16 cellular contexts compared by ENCODE assay signal in genomic region chr9:97748525-97748924, GRCh38. TPM values are rescaled to one million over a fixed set of nuclear protein-coding genes. Genes with fewer than 3 reads are reported as not detected.
DNase-seq lines count a peak whose midpoint lies in the region; ATAC-seq, FAIRE-seq and TF ChIP-seq lines count a peak whose summit lies in the region.
"Had no signal": no experiment of that assay in that cellular context is flagged by ENCODE, and none has a peak within 500 bp of the region (broad histone marks: within the 10 kb centered on the region; RNA-seq: fewer than 3 reads in every experiment).

No MANE protein-coding gene starts in this region.

- H3K9me3 ChIP-seq in H1 (ENCODE audit: insufficient read depth in 2 of 2, low read depth in 1 of 2, low read length in 1 of 2) (0 out of 4 replicates have a peak, but pooled peaks cover 0 to under 1% of the 10 kb centered on the region in 2 experiments), thyroid gland (no peaks in the 10 kb centered on the region)

- no peak overlapping the region for H3K9ac ChIP-seq in H1 (replicated peaks in 1 of 4; ENCODE audit: extremely low read depth in 1 of 4, low read depth in 3 of 4, low read length in 3 of 4)
- H3K9ac ChIP-seq: GM23248 had no signal

- TF ChIP-seq CTCF in H1 (IDR thresholded peaks at IDR 0.05; ENCODE audit: control extremely low read depth in 1 of 3, insufficient read depth in 1 of 3, low read depth in 1 of 3, low read length in 3 of 3) (no peak), thyroid gland (IDR thresholded peaks at IDR 0.05) (no peak)

- H3K27ac ChIP-seq in H1 (ENCODE audit: low read depth, low read length) (no peak overlapping the region), thyroid gland (peak overlapping the region in 2 of 3 donors; percentile 31 to 63)
- H3K27ac ChIP-seq: GM23248 had no signal

- no peak overlapping the region for H3K14ac ChIP-seq in H1 (ENCODE audit: insufficient read length)

- H3K4ac ChIP-seq in H1 (replicated peaks; ENCODE audit: insufficient read length, low read depth, low read length): no peak overlapping the region

- no peak overlapping the region for H2BK120ac ChIP-seq in H1 (replicated peaks; ENCODE audit: low read depth, low read length)

- CTCF ChIA-PET in H1 (lab: Charles Lee; ENCODE audit: partially characterized antibody): no interaction called here

- H4K20me1 ChIP-seq in H1 (replicated peaks in 1 of 2; ENCODE audit: control insufficient read depth in 1 of 2, insufficient read depth in 2 of 2, low read length in 2 of 2): no peaks in the 10 kb centered on the region

- POLR2A ChIA-PET in H1 (lab: Charles Lee; ENCODE audit: partially characterized antibody): no interaction called here

- TF ChIP-seq POLR2A in H1 (IDR thresholded peaks at IDR 0.05; ENCODE audit: control extremely low read depth in 1 of 2, low read depth in 2 of 2, low read length in 2 of 2) (no peak), thyroid gland (IDR thresholded peaks at IDR 0.05) (no peak)

- DNase-seq in H1 (ENCODE audit: low read depth in 1 of 2, low spot score in 2 of 2) (no peak), left lobe of liver (ENCODE audit: low spot score) (peak; percentile 6), thyroid gland (no peak), NCI-H2227 (lab: John Stamatoyannopoulos, UW; ENCODE audit: unreplicated experiment) (no peak)
- DNase-seq: C1 segment of cervical spinal cord; CD4-positive, alpha-beta memory T cell; COR-L47; DMS153; DND-41; GM23248; H9 had no signal

- H2BK20ac ChIP-seq in H1 (ENCODE audit: low read length): no peak overlapping the region

- H4K5ac ChIP-seq in H1 (ENCODE audit: insufficient read length, low read depth, low read length): no peak overlapping the region

- no peak overlapping the region for H2BK12ac ChIP-seq in H1 (ENCODE audit: low read depth, low read length)

- no peak overlapping the region; a peak in 1 of 4 replicates for H3K4me2 ChIP-seq in H1 (ENCODE audit: insufficient read depth in 1 of 2, low read depth in 2 of 2, low read length in 2 of 2)

- no peaks in the 10 kb centered on the region for H3K36me3 ChIP-seq in H1 (ENCODE audit: control insufficient read depth in 2 of 4, insufficient read depth in 4 of 4, low read length in 3 of 4)
- H3K36me3 ChIP-seq in thyroid gland: no peaks in the 10 kb centered on the region

- no peak for TF ChIP-seq RAD21 in H1 (IDR thresholded peaks at IDR 0.05 in 1 of 2, conservative IDR thresholded peaks at IDR 0.05 in 1 of 2; ENCODE audit: low read depth in 2 of 2, low read length in 2 of 2)

- no peak overlapping the region for H2AFZ ChIP-seq in H1 (ENCODE audit: low read length)
- H2AFZ ChIP-seq: GM23248 had no signal

- H3K4me3 ChIP-seq in H1 (ENCODE audit: extremely low read depth in 1 of 4, insufficient read depth in 2 of 4, low read depth in 3 of 4, low read length in 4 of 4) (no peak overlapping the region), thyroid gland (replicated peaks in 1 of 3) (no peak overlapping the region)
- H3K4me3 ChIP-seq: GM23248 had no signal

- no peaks in the 10 kb centered on the region for H3K79me2 ChIP-seq in H1 (ENCODE audit: control insufficient read depth in 1 of 2, insufficient read depth in 2 of 2, low read length in 2 of 2)

- no peak overlapping the region for H3K23ac ChIP-seq in H1 (ENCODE audit: insufficient read length)

- H3K56ac ChIP-seq in H1 (replicated peaks; ENCODE audit: insufficient read length, low read depth, low read length): no peak overlapping the region

- H2BK15ac ChIP-seq in H1 (ENCODE audit: low read length): no peak overlapping the region

- H3K18ac ChIP-seq in H1 (ENCODE audit: extremely low read depth, low read length): no peak overlapping the region

- H3K23me2 ChIP-seq in H1 (ENCODE audit: low read depth, low read length): no peaks in the 10 kb centered on the region; the same call in none of the 2 replicates

- no peak overlapping the region for H4K91ac ChIP-seq in H1 (replicated peaks; ENCODE audit: insufficient read length, low read length)

- H3K79me1 ChIP-seq in H1 (ENCODE audit: low read depth, low read length): no peaks in the 10 kb centered on the region

- peak overlapping the region; percentile 29 for H2AK5ac ChIP-seq in H1 (ENCODE audit: low read depth, low read length)

- peaks cover 0 to 5% (median 1%) of the 10 kb centered on the region in 4 experiments; a peak in 2 of 7 replicates for H3K4me1 ChIP-seq in H1 (replicated peaks in 1 of 4; ENCODE audit: control insufficient read depth in 3 of 4, insufficient read depth in 4 of 4, low read length in 3 of 4)
- peaks cover 54 to 57% of the 10 kb centered on the region in 2 donors for H3K4me1 ChIP-seq in thyroid gland

- ATAC-seq in left lobe of liver (no peak), HG02840 (IDR thresholded peaks at IDR 0.05; ENCODE audit: low FRiP score, unreplicated experiment) (no peak), HG03571 (IDR thresholded peaks at IDR 0.05; ENCODE audit: unreplicated experiment) (no peak)
- ATAC-seq: HCT116 had no signal

- H3K27me3 ChIP-seq in H1 (replicated peaks in 1 of 4; ENCODE audit: control insufficient read depth in 3 of 4, extremely low read depth in 1 of 4, insufficient read depth in 3 of 4, low read length in 3 of 4) (no peaks in the 10 kb centered on the region; a peak in 1 of 7 replicates), thyroid gland (no peaks in the 10 kb centered on the region)

- no peak for FAIRE-seq in H1 (lab: Jason Lieb, UNC)
- FAIRE-seq: G401.6, GM12892 had no signal

- WGBS in H1 (ENCODE audit: extremely low coverage in 1 of 2, insufficient coverage in 1 of 2, insufficient read length in 1 of 2, insufficient replicate concordance in 2 of 2, low coverage in 1 of 2, low lambda C conversion rate in 2 of 2, missing lambda C conversion rate in 1 of 2), 2 experiments: 92% methylated on average over 1 of the region's 1 CpG; no CpG with 5 or more reads in 1 of the 2 experiments
- 68 to 78% methylated on average over 1 of the region's 1 CpG for WGBS in thyroid gland, 2 donors

- no peak for TF ChIP-seq EP300 in H1 (IDR thresholded peaks at IDR 0.05; ENCODE audit: borderline replicate concordance in 1 of 2, low read depth in 2 of 2, low read length in 2 of 2)

- no peak overlapping the region for H4K8ac ChIP-seq in H1 (ENCODE audit: extremely low read depth, insufficient read depth, low read length)

- intact Hi-C loops in thyroid gland (cut with DNase I): no loop called here

- H2BK5ac ChIP-seq in H1 (ENCODE audit: low read depth, low read length): no peak overlapping the region

TF ChIP-seq in H1, 55 proteins besides CTCF, POLR2A, EP300 and RAD21:
- no peak for TF ChIP-seq GTF2F1 (IDR thresholded peaks at IDR 0.05; ENCODE audit: borderline replicate concordance, low read depth, low read length)
- TF ChIP-seq SP1 (IDR thresholded peaks at IDR 0.05; ENCODE audit: low read depth, low read length): no peak

RNA-seq across cellular contexts. Expression of gene XPA, which starts 51.4 kb away (rescaled TPM):
- total RNA-seq in H1 (2021; fragmentation: NEBNext Ultra II Directional; extraction: Animal tissue kit (Norgen Biotek cat#: 25700)): 2.6 and 3.1 TPM in 2 replicates
- 0.17 and 0.24 TPM in 2 replicates for polyA plus RNA-seq in H1 (2011; rRNA removed)
- polyA plus RNA-seq in H1 (2011; cell fraction: cytosol; rRNA removed): 0.74 TPM
- polyA plus RNA-seq in H1 (2011; cell fraction: nucleus; rRNA removed): 0.40 TPM
- polyA plus RNA-seq in H1 (2012, experiment 1 of 2): 1.9 to 3.1 TPM (median 2.6 TPM) in 4 replicates
- 0.64 TPM for polyA plus RNA-seq in H1 (2012, experiment 2 of 2)
- 5.1 TPM for polyA plus RNA-seq in H1 (2013, experiment 1 of 2)
- 4.8 TPM for polyA plus RNA-seq in H1 (2013, experiment 2 of 2)
- polyA minus RNA-seq in H1 (2011; rRNA and poly(A)+ RNA removed): 0.19 and 0.32 TPM in 2 replicates
- not detected for polyA minus RNA-seq in H1 (2011; cell fraction: cytosol; rRNA and poly(A)+ RNA removed)
- polyA minus RNA-seq in H1 (2011; cell fraction: nucleus; rRNA and poly(A)+ RNA removed): 1.00 TPM
- total RNA-seq in left lobe of liver: 8.0 TPM
- 10 to 100 TPM; 25.6 to 42.5 (median 35.8) TPM for total RNA-seq in thyroid gland
